35 cellular contexts compared by ENCODE assay signal in the genomic region with DNA sequence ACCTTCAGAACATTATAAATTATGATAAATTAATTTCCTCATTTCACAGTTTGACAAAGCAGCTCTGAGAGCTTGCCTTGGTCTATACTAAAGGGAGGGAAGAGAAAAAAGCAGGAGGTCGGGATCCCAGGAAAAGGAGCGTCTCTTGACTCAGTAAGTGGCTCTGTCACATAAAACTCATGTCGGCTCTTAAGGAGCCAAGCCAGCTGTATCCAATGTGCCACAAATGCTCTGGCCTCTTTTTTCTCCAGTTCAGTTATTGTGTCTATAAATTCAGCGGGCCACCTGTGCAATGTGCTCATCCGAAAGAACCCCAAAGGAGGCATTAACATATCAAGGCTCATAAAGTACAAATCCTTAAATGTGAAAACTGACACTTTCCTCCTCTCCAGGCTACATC.
"Had no signal": no experiment of that assay in that cellular context is flagged by ENCODE, and none has a peak within 500 bp of the region (broad histone marks: within the 10 kb centered on the region; RNA-seq: fewer than 3 reads in every experiment).

No MANE protein-coding gene starts in this region.

- ATAC-seq: activated CD4-positive, CD25-positive, alpha-beta regulatory T cell treated with anti-CD3 and anti-CD28 coated beads, Interleukin-2, amount 50 U/mL, for 24 hours; activated CD8-positive, alpha-beta memory T cell treated with anti-CD3 and anti-CD28 coated beads, Interleukin-2, amount 10 ng/mL, durations not matched to agents 7 days and 5 days; activated CD8-positive, alpha-beta T cell treated with anti-CD3 and anti-CD28 coated beads, Interleukin-2, amount 10 ng/mL, durations not matched to agents 7 days and 5 days; activated naive CD8-positive, alpha-beta T cell treated with anti-CD3 and anti-CD28 coated beads, Interleukin-2, amount 50 U/mL, for 24 hours; body of pancreas; effector memory CD8-positive, alpha-beta T cell; esophagus mucosa; heart left ventricle; T-helper 17 cell had no signal

- H3K4me1 Mint-ChIP-seq: activated B cell treated with CpG ODN at 0.5 μM for 24 hours; activated CD8-positive, alpha-beta memory T cell treated with anti-CD3 and anti-CD28 coated beads, Interleukin-2, amount 10 ng/mL, durations not matched to agents 7 days and 5 days; activated naive CD4-positive, alpha-beta T cell treated with anti-CD3 and anti-CD28 coated beads, Interleukin-2, amount 50 U/mL, for 24 hours; activated naive CD8-positive, alpha-beta T cell treated with anti-CD3 and anti-CD28 coated beads for 36 hours; activated naive CD8-positive, alpha-beta T cell treated with anti-CD3 and anti-CD28 coated beads, Interleukin-2, amount 50 U/mL, for 24 hours; T-helper 17 cell had no signal

- H3K4me3 ChIP-seq: adrenal gland, body of pancreas, heart left ventricle had no signal

- H3K27me3 ChIP-seq: adrenal gland, body of pancreas had no signal

- H3K27ac ChIP-seq: adrenal gland, body of pancreas, heart left ventricle, WERI-Rb-1 had no signal

- H3K4me1 ChIP-seq: adrenal gland, body of pancreas, heart left ventricle had no signal

- H3K36me3 ChIP-seq: adrenal gland, heart left ventricle, WERI-Rb-1 had no signal

- H3K9me3 Mint-ChIP-seq: activated B cell treated with CpG ODN at 0.5 μM for 24 hours; activated naive CD4-positive, alpha-beta T cell treated with anti-CD3 and anti-CD28 coated beads, Interleukin-2, amount 50 U/mL, for 24 hours; activated naive CD8-positive, alpha-beta T cell treated with anti-CD3 and anti-CD28 coated beads, Interleukin-2, amount 50 U/mL, for 24 hours; activated T-helper 1 cell treated with anti-CD3 and anti-CD28 coated beads, Interleukin-12 subunit alpha, Interleukin-12 subunit beta, Interleukin-2, Interleukin-4 antibody, amounts not matched to agents 30 ng/mL and 10 ng/mL and 1 ng/mL, durations not matched to agents 14 hours and 24 hours and 36 hours; activated T-helper 2 cell treated with anti-CD3 and anti-CD28 coated beads, Interferon-gamma antibody, Interleukin-2, Interleukin-4, amounts not matched to agents 10 μg/mL and 5 μg/mL and 100 μg/mL, durations not matched to agents 14 hours and 24 hours and 36 hours; effector memory CD8-positive, alpha-beta T cell; T-helper 2 cell treated with Interferon-gamma antibody and Interleukin-4, amounts not matched to agents 5 μg/mL and 100 μg/mL, for 36 hours had no signal

- H3K9me3 ChIP-seq: adrenal gland, body of pancreas, heart left ventricle had no signal

- H3K4me3 Mint-ChIP-seq: activated B cell treated with CpG ODN at 0.5 μM for 24 hours; activated CD8-positive, alpha-beta memory T cell treated with anti-CD3 and anti-CD28 coated beads, Interleukin-2, amount 10 ng/mL, durations not matched to agents 7 days and 5 days; activated CD8-positive, alpha-beta T cell treated with anti-CD3 and anti-CD28 coated beads, Interleukin-2, amount 10 ng/mL, durations not matched to agents 7 days and 5 days; activated naive CD4-positive, alpha-beta T cell treated with anti-CD3 and anti-CD28 coated beads for 36 hours; activated naive CD4-positive, alpha-beta T cell treated with anti-CD3 and anti-CD28 coated beads, Interleukin-2, amount 50 U/mL, for 24 hours; activated naive CD8-positive, alpha-beta T cell treated with anti-CD3 and anti-CD28 coated beads for 36 hours; activated naive CD8-positive, alpha-beta T cell treated with anti-CD3 and anti-CD28 coated beads, Interleukin-2, amount 50 U/mL, for 24 hours; activated T-helper 1 cell treated with anti-CD3 and anti-CD28 coated beads, Interleukin-12 subunit alpha, Interleukin-12 subunit beta, Interleukin-2, Interleukin-4 antibody, amounts not matched to agents 30 ng/mL and 10 ng/mL and 1 ng/mL, durations not matched to agents 14 hours and 24 hours and 36 hours; effector memory CD8-positive, alpha-beta T cell; T-helper 17 cell; T-helper 2 cell treated with Interferon-gamma antibody and Interleukin-4, amounts not matched to agents 5 μg/mL and 100 μg/mL, for 36 hours had no signal

- DNase-seq: activated B cell treated with CpG ODN at 0.5 μM for 24 hours; activated CD4-positive, alpha-beta T cell treated with anti-CD3 and anti-CD28 coated beads for 48 hours; activated CD4-positive, alpha-beta T cell treated with anti-CD3 and anti-CD28 coated beads, Interleukin-2, amount 50 U/mL, for 1 hour; activated CD4-positive, alpha-beta T cell treated with anti-CD3 and anti-CD28 coated beads, Interleukin-2, amount 50 U/mL, for 48 hours; activated CD8-positive, alpha-beta memory T cell treated with anti-CD3 and anti-CD28 coated beads, Interleukin-2, amount 10 ng/mL, durations not matched to agents 7 days and 5 days; activated CD8-positive, alpha-beta memory T cell treated with anti-CD3 and anti-CD28 coated beads, Interleukin-2, amount 50 U/mL, for 4 hours; activated CD8-positive, alpha-beta T cell treated with anti-CD3 and anti-CD28 coated beads, Interleukin-2, amount 10 ng/mL, durations not matched to agents 7 days and 5 days; activated effector memory CD4-positive, alpha-beta T cell treated with anti-CD3 and anti-CD28 coated beads, Interleukin-2, amount 50 U/mL, for 16 hours; activated naive CD4-positive, alpha-beta T cell treated with anti-CD3 and anti-CD28 coated beads for 36 hours; activated naive CD8-positive, alpha-beta T cell treated with anti-CD3 and anti-CD28 coated beads for 36 hours; activated naive CD8-positive, alpha-beta T cell treated with anti-CD3 and anti-CD28 coated beads, Interleukin-2, amount 50 U/mL, for 24 hours; activated T-cell treated with anti-CD3 and anti-CD28 coated beads, Interleukin-2, amount 50 U/mL, for 1 hour; activated T-cell treated with anti-CD3 and anti-CD28 coated beads, Interleukin-2, amount 50 U/mL, for 48 hours; adrenal gland; amygdala; aorta; body of pancreas; caudate nucleus; cortex of kidney; dermis blood vessel endothelial cell; effector CD4-positive, alpha-beta T cell; effector memory CD8-positive, alpha-beta T cell; foreskin fibroblast; glutamatergic neuron; heart left ventricle; T-helper 1 cell; T-helper 17 cell; T1000; WERI-Rb-1 had no signal

- H3K27me3 Mint-ChIP-seq: activated B cell treated with CpG ODN at 0.5 μM for 24 hours; activated CD8-positive, alpha-beta memory T cell treated with anti-CD3 and anti-CD28 coated beads, Interleukin-2, amount 10 ng/mL, durations not matched to agents 7 days and 5 days; activated naive CD4-positive, alpha-beta T cell treated with anti-CD3 and anti-CD28 coated beads, Interleukin-2, amount 50 U/mL, for 24 hours; activated naive CD8-positive, alpha-beta T cell treated with anti-CD3 and anti-CD28 coated beads for 36 hours; activated naive CD8-positive, alpha-beta T cell treated with anti-CD3 and anti-CD28 coated beads, Interleukin-2, amount 50 U/mL, for 24 hours; effector memory CD8-positive, alpha-beta T cell; T-helper 17 cell had no signal

- H3K27ac Mint-ChIP-seq: activated B cell treated with CpG ODN at 0.5 μM for 24 hours; activated CD8-positive, alpha-beta memory T cell treated with anti-CD3 and anti-CD28 coated beads, Interleukin-2, amount 10 ng/mL, durations not matched to agents 7 days and 5 days; activated CD8-positive, alpha-beta T cell treated with anti-CD3 and anti-CD28 coated beads, Interleukin-2, amount 10 ng/mL, durations not matched to agents 7 days and 5 days; activated naive CD4-positive, alpha-beta T cell treated with anti-CD3 and anti-CD28 coated beads for 36 hours; activated naive CD4-positive, alpha-beta T cell treated with anti-CD3 and anti-CD28 coated beads, Interleukin-2, amount 50 U/mL, for 24 hours; activated naive CD8-positive, alpha-beta T cell treated with anti-CD3 and anti-CD28 coated beads for 36 hours; activated naive CD8-positive, alpha-beta T cell treated with anti-CD3 and anti-CD28 coated beads, Interleukin-2, amount 50 U/mL, for 24 hours; activated T-helper 1 cell treated with anti-CD3 and anti-CD28 coated beads, Interleukin-12 subunit alpha, Interleukin-12 subunit beta, Interleukin-2, Interleukin-4 antibody, amounts not matched to agents 30 ng/mL and 10 ng/mL and 1 ng/mL, durations not matched to agents 14 hours and 24 hours and 36 hours; activated T-helper 2 cell treated with anti-CD3 and anti-CD28 coated beads, Interferon-gamma antibody, Interleukin-2, Interleukin-4, amounts not matched to agents 10 μg/mL and 5 μg/mL and 100 μg/mL, durations not matched to agents 14 hours and 24 hours and 36 hours; effector memory CD8-positive, alpha-beta T cell; T-helper 17 cell; T-helper 2 cell treated with Interferon-gamma antibody and Interleukin-4, amounts not matched to agents 5 μg/mL and 100 μg/mL, for 36 hours had no signal

- H3K36me3 Mint-ChIP-seq: activated CD8-positive, alpha-beta memory T cell treated with anti-CD3 and anti-CD28 coated beads, Interleukin-2, amount 10 ng/mL, durations not matched to agents 7 days and 5 days; activated naive CD4-positive, alpha-beta T cell treated with anti-CD3 and anti-CD28 coated beads, Interleukin-2, amount 50 U/mL, for 24 hours; activated naive CD8-positive, alpha-beta T cell treated with anti-CD3 and anti-CD28 coated beads for 36 hours had no signal
